Comparison of ENCODE assay signal across 14 cellular contexts in the genomic region with DNA sequence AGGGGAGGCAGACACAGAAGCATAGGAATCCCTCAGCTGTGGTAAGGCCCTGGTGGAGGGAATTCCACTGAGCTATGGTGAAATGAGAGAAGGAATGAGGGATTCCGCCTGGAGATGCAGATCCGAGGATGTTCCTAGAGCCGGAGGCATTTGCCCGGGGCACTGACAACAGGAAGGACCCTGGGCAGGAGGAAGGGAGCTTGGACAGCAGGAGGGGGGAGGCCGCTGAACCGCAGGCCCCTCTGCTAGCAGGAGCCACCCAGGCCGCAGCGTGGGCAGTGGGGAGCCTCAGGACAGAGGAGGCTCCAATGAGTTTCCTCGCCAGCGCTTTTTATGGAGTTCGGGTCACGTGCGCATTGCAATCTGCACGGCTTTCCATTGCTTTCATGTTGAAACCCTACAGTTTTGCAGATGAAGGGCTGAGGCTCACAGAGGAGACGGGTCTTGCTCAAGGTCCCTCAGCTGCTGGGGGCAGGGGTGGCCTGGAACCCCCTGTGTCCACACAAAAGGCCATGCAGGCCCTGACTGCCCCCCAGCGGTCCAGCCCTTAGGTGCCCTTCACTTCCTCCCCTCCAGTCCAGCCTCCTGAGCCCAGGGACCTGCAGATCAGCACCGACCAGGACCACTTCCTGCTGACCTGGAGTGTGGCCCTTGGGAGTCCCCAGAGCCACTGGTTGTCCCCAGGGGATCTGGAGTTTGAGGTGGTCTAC.
"Had no signal": no experiment of that assay in that cellular context is flagged by ENCODE, and none has a peak within 500 bp of the region (broad histone marks: within the 10 kb centered on the region; RNA-seq: fewer than 3 reads in every experiment).

No MANE protein-coding gene starts in this region.

- H3K27ac ChIP-seq: breast epithelium, gastrocnemius medialis, heart left ventricle had no signal

- DNase-seq: activated CD4-positive, alpha-beta T cell treated with anti-CD3 and anti-CD28 coated beads for 4 hours; activated CD8-positive, alpha-beta T cell treated with anti-CD3 and anti-CD28 coated beads, Interleukin-2, amount 10 ng/mL, durations not matched to agents 7 days and 5 days; activated naive CD8-positive, alpha-beta T cell treated with anti-CD3 and anti-CD28 coated beads for 36 hours; amygdala; dermis blood vessel endothelial cell; gastrocnemius medialis; heart left ventricle; left cardiac atrium; right cardiac atrium; small intestine; stimulated activated CD4-positive, alpha-beta T cell treated with anti-CD3 and anti-CD28 coated beads, Interleukin-4, amount 100 ng/mL, for 24 hours; stimulated activated naive CD8-positive, alpha-beta T cell treated with anti-CD3 and anti-CD28 coated beads, Interleukin-15, Interleukin-2, amounts not matched to agents 100 U/mL and 50 U/mL, for 24 hours had no signal

- H3K27me3 ChIP-seq: breast epithelium had no signal

- H3K4me1 ChIP-seq: breast epithelium, gastrocnemius medialis, heart left ventricle had no signal

- H3K4me3 ChIP-seq: breast epithelium, gastrocnemius medialis, heart left ventricle, lung had no signal

- H3K36me3 ChIP-seq: breast epithelium, gastrocnemius medialis had no signal

- H3K9me3 ChIP-seq: breast epithelium, gastrocnemius medialis, heart left ventricle had no signal
